ENCODE assay signal across 1 cellular context in genomic region chr15:40070166-40070557, GRCh38.
A peak's percentile ranks its signal among the peaks of the same experiment; 100 is the strongest.
TF ChIP-seq lines count a peak whose summit lies in the region.

No MANE protein-coding gene starts in this region.

TF ChIP-seq in HepG2, 621 proteins besides CTCF, POLR2A, EP300 and RAD21:
- no peak for TF ChIP-seq HES4 (CRISPR knock-in tag; IDR thresholded peaks at IDR 0.05; ENCODE audit: borderline replicate concordance)
- no peak for TF ChIP-seq HOXA5 (CRISPR knock-in tag; IDR thresholded peaks at IDR 0.05)
- TF ChIP-seq ZFY (CRISPR knock-in tag; IDR thresholded peaks at IDR 0.05) = 0 out of 2 replicates have a peak, but pooled peaks have one; percentile 12
- no peak for TF ChIP-seq POGZ (CRISPR knock-in tag; IDR thresholded peaks at IDR 0.05)
- TF ChIP-seq SRF (IDR thresholded peaks at IDR 0.05; ENCODE audit: low read depth, low read length) = no peak
- TF ChIP-seq ZNF121 (CRISPR knock-in tag; IDR thresholded peaks at IDR 0.05) = no peak
- no peak for TF ChIP-seq ZBTB37 (CRISPR knock-in tag; IDR thresholded peaks at IDR 0.05)
- TF ChIP-seq MTF2 (CRISPR knock-in tag; IDR thresholded peaks at IDR 0.05; ENCODE audit: borderline replicate concordance) = no peak
- no peak for TF ChIP-seq ZNF503 (CRISPR knock-in tag; IDR thresholded peaks at IDR 0.05)
- TF ChIP-seq ZGPAT (CRISPR knock-in tag; IDR thresholded peaks at IDR 0.05) = no peak
- TF ChIP-seq NR2F6 (IDR thresholded peaks at IDR 0.05) = 0 out of 2 replicates have a peak, but pooled peaks have one; percentile 21
- TF ChIP-seq NR2F6 (CRISPR knock-in tag; IDR thresholded peaks at IDR 0.05) = no peak
- no peak for TF ChIP-seq MLX (CRISPR knock-in tag; IDR thresholded peaks at IDR 0.05)
- no peak for TF ChIP-seq ASH2L (IDR thresholded peaks at IDR 0.05; ENCODE audit: insufficient read length, low read depth, low read length)
TF ChIP-seq in HepG2: peak in this region for 2.
